17 cellular contexts compared by ENCODE assay signal in the genomic region with DNA sequence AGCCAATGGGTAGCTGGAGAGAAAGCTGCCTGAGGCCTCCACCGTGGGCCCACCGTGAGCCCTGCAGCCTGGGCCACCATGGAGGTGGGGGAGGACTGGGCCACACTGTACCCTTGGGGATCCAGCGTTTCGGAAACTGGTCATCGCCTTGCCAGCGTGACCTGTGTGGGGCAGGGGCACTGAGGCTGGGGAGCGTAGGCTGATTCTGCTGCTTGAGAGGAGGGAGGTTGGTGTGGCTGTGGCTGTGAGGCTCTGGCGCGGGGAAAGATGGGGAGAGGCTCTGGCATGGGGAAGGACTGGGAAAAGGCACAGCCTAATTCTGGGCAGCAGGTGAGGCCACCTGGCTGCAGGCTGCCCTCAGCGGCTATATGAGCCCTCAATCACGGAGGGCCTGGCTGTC.
"Had no signal": no experiment of that assay in that cellular context is flagged by ENCODE, and none has a peak within 500 bp of the region (broad histone marks: within the 10 kb centered on the region; RNA-seq: fewer than 3 reads in every experiment).

No MANE protein-coding gene starts in this region.

- H3K27ac Mint-ChIP-seq: memory B cell, natural killer cell had no signal

- H3K4me1 Mint-ChIP-seq: memory B cell; natural killer cell; stimulated activated naive CD8-positive, alpha-beta T cell treated with anti-CD3 and anti-CD28 coated beads, Interleukin-15, amount 100 ng/mL, for 72 hours had no signal

- H3K9me3 Mint-ChIP-seq: memory B cell; natural killer cell; stimulated activated naive CD8-positive, alpha-beta T cell treated with anti-CD3 and anti-CD28 coated beads, Interleukin-15, amount 100 ng/mL, for 72 hours had no signal

- H3K36me3 Mint-ChIP-seq: memory B cell, natural killer cell had no signal

- DNase-seq: effector CD4-positive, alpha-beta T cell; gastrocnemius medialis; head of caudate nucleus; natural killer cell; nucleus accumbens; right lobe of liver; small intestine; stimulated activated CD4-positive, alpha-beta T cell treated with anti-CD3 and anti-CD28 coated beads, Interleukin-1b, Interleukin-23, amount 100 ng/mL, for 48 hours; stimulated activated CD4-positive, alpha-beta T cell treated with anti-CD3 and anti-CD28 coated beads, Interleukin-4, amount 100 ng/mL, for 1 hour; stimulated activated CD8-positive, alpha-beta memory T cell treated with anti-CD3 and anti-CD28 coated beads, Interleukin-4, amount 100 ng/mL, for 48 hours; stimulated activated naive CD4-positive, alpha-beta T cell; stimulated activated naive CD8-positive, alpha-beta T cell treated with anti-CD3 and anti-CD28 coated beads, Interleukin-15, amount 100 ng/mL, for 72 hours; transverse colon; upper lobe of right lung; uterus had no signal

- ATAC-seq: gastrocnemius medialis; natural killer cell; psoas muscle; stimulated activated naive CD8-positive, alpha-beta T cell treated with anti-CD3 and anti-CD28 coated beads, Interleukin-15, amount 100 ng/mL, for 72 hours; upper lobe of right lung had no signal

- H3K4me3 Mint-ChIP-seq: memory B cell; natural killer cell; stimulated activated naive CD8-positive, alpha-beta T cell treated with anti-CD3 and anti-CD28 coated beads, Interleukin-15, amount 100 ng/mL, for 72 hours had no signal
